ENCODE assay signal across 11 cellular contexts in the genomic region with DNA sequence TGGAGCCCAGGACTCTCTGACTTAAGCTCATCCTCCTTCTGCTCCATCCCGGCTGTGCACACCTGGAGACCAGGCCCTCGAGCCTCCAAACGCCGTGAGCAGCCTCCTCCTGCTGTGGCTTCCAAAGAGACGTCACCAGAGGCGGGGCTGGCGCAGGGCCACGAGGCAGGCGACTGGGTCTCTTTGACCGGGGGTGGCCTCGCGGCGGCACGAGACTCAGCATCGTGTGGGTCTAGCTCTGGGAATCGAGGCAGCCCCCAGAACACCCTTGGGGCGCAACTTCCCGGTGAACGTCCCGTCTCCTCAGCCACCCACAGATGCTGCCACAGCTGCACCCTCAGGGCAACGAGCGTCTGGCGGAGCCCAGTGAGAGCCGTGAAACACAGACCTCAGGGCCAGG. TPM values are rescaled to one million over a fixed set of nuclear protein-coding genes. Genes with fewer than 3 reads are reported as not detected.
DNase-seq lines count a peak whose midpoint lies in the region; ATAC-seq and TF ChIP-seq lines count a peak whose summit lies in the region.
"Had no signal": no experiment of that assay in that cellular context is flagged by ENCODE, and none has a peak within 500 bp of the region (broad histone marks: within the 10 kb centered on the region; RNA-seq: fewer than 3 reads in every experiment).

No MANE protein-coding gene starts in this region.

- no peaks in the 10 kb centered on the region for H3K9me3 ChIP-seq in skeletal muscle tissue (ENCODE audit: control insufficient read depth in 3 of 3, low read length in 3 of 3)

- H3K27ac ChIP-seq in HL-60 (replicated peaks) (peak overlapping the region; percentile 80), foreskin keratinocyte (no peak overlapping the region), skeletal muscle tissue (ENCODE audit: low read depth, low read length) (peak overlapping the region; percentile 24)
- H3K27ac ChIP-seq: epithelial cell of prostate, VCaP had no signal

- DNase-seq in HL-60 (ENCODE audit: low read depth in 1 of 2, low spot score in 1 of 2): no peak
- no peak for DNase-seq in activated B cell treated with CpG ODN at 0.5 μM for 24 hours
- DNase-seq in foreskin keratinocyte: no peak
- no peak for DNase-seq in midbrain (lab: John Stamatoyannopoulos, UW)
- DNase-seq in cerebellar nuclear complex (lab: John Stamatoyannopoulos, UW): no peak

- H3K9ac ChIP-seq in skeletal muscle tissue (ENCODE audit: low read depth in 1 of 3, low read length in 3 of 3): peak overlapping the region in 2 of 3 donors; percentile 43 to 54

- peaks cover 39% of the 10 kb centered on the region for H3K4me1 Mint-ChIP-seq in activated B cell treated with CpG ODN at 0.5 μM for 24 hours

- TF ChIP-seq CTCF in HL-60 (IDR thresholded peaks at IDR 0.05; ENCODE audit: insufficient read depth, low read length) (no peak), activated B cell treated with CpG ODN at 0.5 μM for 24 hours (IDR thresholded peaks at IDR 0.05) (no peak), foreskin keratinocyte (conservative IDR thresholded peaks at IDR 0.05) (no peak)

- no peaks in the 10 kb centered on the region for H3K4me1 ChIP-seq in foreskin keratinocyte
- H3K4me1 ChIP-seq in skeletal muscle tissue (ENCODE audit: control insufficient read depth in 3 of 3, insufficient read depth in 3 of 3, low read length in 3 of 3): peaks cover 68 to 90% (median 71%) of the 10 kb centered on the region in 3 donors

- POLR2A ChIA-PET in activated B cell treated with CpG ODN at 0.5 μM for 24 hours (lab: Charles Lee): interaction anchor here (0.8 to 2.1 kb wide), 4 partner anchors 31 to 58 kb away, joined by 3 to 11 read pairs (median 5); no protein-coding TSS in a partner anchor

- no peaks in the 10 kb centered on the region for H3K9me3 Mint-ChIP-seq in activated B cell treated with CpG ODN at 0.5 μM for 24 hours

- CTCF ChIA-PET in activated B cell treated with CpG ODN at 0.5 μM for 24 hours (lab: Charles Lee): interaction anchor here (1.0 to 1.9 kb wide), 5 partner anchors 38 to 159 kb away, joined by 3 to 7 read pairs (median 5); no protein-coding TSS in a partner anchor

- no peak overlapping the region for H3K4me3 Mint-ChIP-seq in activated B cell treated with CpG ODN at 0.5 μM for 24 hours

- H3K36me3 ChIP-seq in skeletal muscle tissue (ENCODE audit: control insufficient read depth in 3 of 3, insufficient read depth in 3 of 3, low read length in 3 of 3): peaks cover 0 to 2% (median 0%) of the 10 kb centered on the region in 3 donors

- intact Hi-C loops in activated B cell treated with CpG ODN at 0.5 μM for 24 hours (cut with micrococcal nuclease): loop anchor here (1.0 to 5.0 kb wide), 6 partner anchors 43 to 617 kb away; partner anchors contain the start of gene DCUN1D2

- H3K36me3 Mint-ChIP-seq in activated B cell treated with CpG ODN at 0.5 μM for 24 hours (ENCODE audit: low read depth): peaks cover 26% of the 10 kb centered on the region

- H3K27ac Mint-ChIP-seq in activated B cell treated with CpG ODN at 0.5 μM for 24 hours: peak overlapping the region; percentile 86

- H3K27me3 ChIP-seq in HL-60 (ENCODE audit: insufficient read depth, poor library complexity, severe bottlenecking): no peaks in the 10 kb centered on the region
- no peaks in the 10 kb centered on the region for H3K27me3 ChIP-seq in foreskin keratinocyte
- H3K27me3 ChIP-seq in skeletal muscle tissue (ENCODE audit: control insufficient read depth in 3 of 3, insufficient read depth in 3 of 3, low read length in 3 of 3): no peaks in the 10 kb centered on the region

- H3K4me3 ChIP-seq in HL-60 (replicated peaks; ENCODE audit: insufficient read depth, low read length) (no peak overlapping the region), skeletal muscle tissue (ENCODE audit: low read length in 3 of 3) (no peak overlapping the region)
- H3K4me3 ChIP-seq: GM12878 had no signal

- ATAC-seq in activated B cell treated with CpG ODN at 0.5 μM for 24 hours (ENCODE audit: low read depth): no peak
- peak; percentile 50 for ATAC-seq in foreskin keratinocyte
- no peak for ATAC-seq in GM19467 (IDR thresholded peaks at IDR 0.05; ENCODE audit: unreplicated experiment)
- no peak for ATAC-seq in GM21717 (IDR thresholded peaks at IDR 0.05; ENCODE audit: unreplicated experiment)

- H3K27me3 Mint-ChIP-seq in activated B cell treated with CpG ODN at 0.5 μM for 24 hours: no peaks in the 10 kb centered on the region

RNA-seq across cellular contexts. Expression of gene RASA3, which starts 22.8 kb away (rescaled TPM):
- total RNA-seq in activated B cell treated with CpG ODN at 0.5 μM for 24 hours (17.5 and 20.4 TPM in 2 replicates), foreskin keratinocyte (7.7 and 9.2 TPM in 2 replicates), skeletal muscle tissue (14.1 TPM)
- polyA plus RNA-seq in foreskin keratinocyte: 4.1 and 4.8 TPM in 2 replicates
